Comparison of ENCODE assay signal across 13 cellular contexts in the genomic region with DNA sequence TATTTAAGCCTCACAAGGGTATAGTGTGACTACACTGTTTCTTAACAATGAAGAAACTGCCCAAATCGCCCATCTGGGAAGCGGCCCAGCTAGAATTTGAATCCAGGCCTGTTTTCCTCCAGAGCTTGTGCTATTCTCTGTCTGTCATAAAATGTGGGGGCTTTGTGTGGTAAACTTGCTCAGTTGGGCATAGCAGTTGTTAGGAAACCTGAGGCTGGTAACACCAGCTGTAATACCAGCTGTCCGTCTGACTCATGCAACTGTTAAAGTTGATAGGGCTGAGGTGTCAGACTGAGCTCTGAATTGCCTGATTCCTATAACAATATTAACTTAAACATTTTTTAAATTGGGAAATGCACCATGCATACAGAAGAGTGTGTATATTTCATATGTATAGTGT. TPM values are rescaled to one million over a fixed set of nuclear protein-coding genes. Genes with fewer than 3 reads are reported as not detected.
DNase-seq lines count a peak whose midpoint lies in the region; ATAC-seq and TF ChIP-seq lines count a peak whose summit lies in the region.
"Had no signal": no experiment of that assay in that cellular context is flagged by ENCODE, and none has a peak within 500 bp of the region (broad histone marks: within the 10 kb centered on the region; RNA-seq: fewer than 3 reads in every experiment).

No MANE protein-coding gene starts in this region.

- peaks cover under 1% of the 10 kb centered on the region in 2 donors for H3K4me1 ChIP-seq in breast epithelium

- H3K4me1 Mint-ChIP-seq in MCF 10A (ENCODE audit: insufficient read depth, unreplicated experiment), result peaks cover 17% of the 10 kb centered on the region

- CTCF ChIA-PET in MCF 10A (lab: Yijun Ruan, JAX), result interaction anchor here (0.6 to 1.3 kb wide), 4 partner anchors 38 to 157 kb away, joined by 3 to 4 read pairs (median 3); no protein-coding TSS in a partner anchor

- peaks cover 17% of the 10 kb centered on the region for H3K36me3 Mint-ChIP-seq in MCF 10A (ENCODE audit: insufficient read depth, unreplicated experiment)

- ATAC-seq in HG02973 (IDR thresholded peaks at IDR 0.05; ENCODE audit: unreplicated experiment) (no peak), GM19351 (IDR thresholded peaks at IDR 0.05; ENCODE audit: unreplicated experiment) (no peak)

- no peak for TF ChIP-seq POLR2A in breast epithelium (IDR thresholded peaks at IDR 0.05)

- DNase-seq in MCF 10A (ENCODE audit: unreplicated experiment), result peak; percentile 29
- DNase-seq in breast epithelium (ENCODE audit: low spot score in 2 of 2), result no peak
- peak; percentile 52 for DNase-seq in SIG-M5 treated with dmso at 0.1 percent for 504 hours (lab: John Stamatoyannopoulos, UW; ENCODE audit: unreplicated experiment)
- peak; percentile 44 for DNase-seq in inferior parietal cortex (ENCODE audit: extremely low spot score)
- peak; percentile 45 for DNase-seq in superior temporal gyrus (ENCODE audit: extremely low spot score)
- no peak for DNase-seq in COR-L47 (lab: John Stamatoyannopoulos, UW)
- DNase-seq: activated T-cell treated with anti-CD3 and anti-CD28 coated beads, Interleukin-2, amount 50 U/mL, for 1 hour; adrenal gland; HCEC 1CT; SW 1271 had no signal

- H3K4me3 Mint-ChIP-seq in MCF 10A (ENCODE audit: unreplicated experiment), result no peak overlapping the region
- H3K4me3 Mint-ChIP-seq: memory B cell had no signal

- H3K9me3 ChIP-seq in breast epithelium, result peaks cover 0 to 12% of the 10 kb centered on the region in 2 donors

- TF ChIP-seq CTCF in MCF 10A (IDR thresholded peaks at IDR 0.05; ENCODE audit: unreplicated experiment) (no peak), breast epithelium (IDR thresholded peaks at IDR 0.05) (no peak)

- no TSS peak for BruUV-seq in MCF 10A (replicated peaks; lab: Mats Ljungman, UMichigan)

- H3K27ac ChIP-seq in breast epithelium, result no peak overlapping the region
- H3K27ac ChIP-seq: adrenal gland had no signal

- H3K27me3 Mint-ChIP-seq in MCF 10A (ENCODE audit: insufficient read depth, unreplicated experiment), result no peaks in the 10 kb centered on the region
- H3K27me3 Mint-ChIP-seq: memory B cell had no signal

- H3K4me3 ChIP-seq in breast epithelium, result no peak overlapping the region
- H3K4me3 ChIP-seq: adrenal gland had no signal

- no peak overlapping the region for H3K27ac Mint-ChIP-seq in MCF 10A (ENCODE audit: low read depth, unreplicated experiment)
- H3K27ac Mint-ChIP-seq: memory B cell had no signal

- POLR2A ChIA-PET in MCF 10A (lab: Yijun Ruan, JAX), result interaction anchor here (0.6 to 4.9 kb wide), 6 partner anchors 14 to 534 kb away, joined by 3 to 30 read pairs (median 3); a partner anchor contains a TSS

- H3K9me3 Mint-ChIP-seq in MCF 10A (ENCODE audit: unreplicated experiment), result peaks cover 16% of the 10 kb centered on the region

- intact Hi-C loops in MCF 10A (cut with micrococcal nuclease), result no loop called here
- intact Hi-C loops in breast epithelium (cut with DNase I; ENCODE audit: low total_unique reads), result no loop called here

- no peaks in the 10 kb centered on the region for H3K27me3 ChIP-seq in breast epithelium
- H3K27me3 ChIP-seq: adrenal gland had no signal

- H3K36me3 ChIP-seq in breast epithelium, result no peaks in the 10 kb centered on the region
- H3K36me3 ChIP-seq: adrenal gland had no signal

RNA-seq across cellular contexts. Expression of a gene that starts 9.3 kb away (rescaled TPM):
- total RNA-seq in MCF 10A (2022) (1.7 and 4.2 TPM in 2 replicates), breast epithelium (1 to 10 TPM; 2.6 to 4.9 (median 3.8) TPM)

RNA-seq across cellular contexts. Expression of a gene that starts 21.6 kb away (rescaled TPM):
- total RNA-seq in MCF 10A (2022) (not detected in 2 replicates), breast epithelium (1 to 10 TPM; 1.3 to 2.9 (median 2.7) TPM)

RNA-seq across cellular contexts. Expression of a gene that starts 39.2 kb away (rescaled TPM):
- total RNA-seq in MCF 10A (2022) (53.7 and 69.1 TPM in 2 replicates), breast epithelium (10 to 100 TPM; 40.6 to 62.9 (median 43.4) TPM)

Comparison
In these comparisons a context has a peak if more than half of its experiments do, and no peak if none do; other contexts are left out.
1. DNase-seq: peak in MCF 10A (single experiment), SIG-M5 treated with dmso at 0.1 percent for 504 hours (single experiment), inferior parietal cortex (single experiment) and superior temporal gyrus (single experiment); none in breast epithelium (0 of 2) and COR-L47 (single experiment).